ENCODE assay signal across 10 cellular contexts in the genomic region with DNA sequence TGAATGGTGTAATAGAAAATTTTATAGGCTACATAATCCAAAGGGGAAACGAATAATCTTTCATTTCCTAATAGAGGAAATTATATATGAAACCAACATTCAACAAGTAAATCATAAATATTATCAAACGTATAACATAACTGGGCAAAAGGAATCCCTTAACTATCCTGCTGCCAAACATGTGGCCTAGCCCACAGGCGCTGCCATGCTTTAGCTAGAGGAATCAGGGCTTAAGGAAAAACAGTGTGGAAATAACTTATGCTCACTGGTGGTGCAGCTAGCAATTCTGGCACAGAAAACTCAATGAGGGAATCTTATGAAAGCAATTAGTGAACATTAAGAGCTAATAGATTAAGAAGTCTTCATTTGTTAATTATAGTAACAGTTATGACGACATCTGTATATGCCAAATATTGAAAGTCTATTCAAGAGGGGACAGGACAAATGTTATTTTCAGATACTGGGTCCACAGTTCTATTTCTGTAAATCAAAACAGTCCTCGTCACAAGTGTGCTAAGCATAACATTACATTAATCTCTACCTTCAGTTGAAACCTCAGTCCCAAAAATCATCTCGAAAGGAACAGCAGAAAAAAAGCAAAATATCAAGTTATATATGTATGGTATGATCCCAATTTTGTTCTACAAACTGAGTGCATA.
DNase-seq lines count a peak whose midpoint lies in the region; ATAC-seq, FAIRE-seq and TF ChIP-seq lines count a peak whose summit lies in the region.
"Had no signal": no experiment of that assay in that cellular context is flagged by ENCODE, and none has a peak within 500 bp of the region (broad histone marks: within the 10 kb centered on the region; RNA-seq: fewer than 3 reads in every experiment).

No MANE protein-coding gene starts in this region.

- no peaks in the 10 kb centered on the region for H4K20me1 ChIP-seq in SK-N-SH (ENCODE audit: insufficient read depth)

- no peak overlapping the region for H2AFZ ChIP-seq in SK-N-SH (ENCODE audit: low read depth)

- TF ChIP-seq EP300 in A549 (IDR thresholded peaks at IDR 0.05), result no peak
- no peak for TF ChIP-seq EP300 in SK-N-SH (IDR thresholded peaks at IDR 0.05; ENCODE audit: borderline replicate concordance in 1 of 2, low read depth in 1 of 2, low read length in 1 of 2)

- no peak for TF ChIP-seq RAD21 in A549 (conservative IDR thresholded peaks at IDR 0.05 in 1 of 2, IDR thresholded peaks at IDR 0.05 in 1 of 2)
- no peak for TF ChIP-seq RAD21 in SK-N-SH (IDR thresholded peaks at IDR 0.05; ENCODE audit: low read length)

- peaks cover 44% of the 10 kb centered on the region for H3K4me1 ChIP-seq in A549
- peaks cover 13 to 44% of the 10 kb centered on the region in 2 experiments for H3K4me1 ChIP-seq in SK-N-SH (ENCODE audit: control insufficient read depth in 1 of 2, insufficient read depth in 2 of 2, low read depth in 1 of 2, low read length in 1 of 2)

- H3K79me2 ChIP-seq in SK-N-SH (ENCODE audit: insufficient read depth), result peaks cover 88% of the 10 kb centered on the region

- H3F3A ChIP-seq in SK-N-SH (replicated peaks; ENCODE audit: insufficient read depth), result peaks cover 63% of the 10 kb centered on the region

- H3K4me3 ChIP-seq in A549, result no peak overlapping the region
- H3K4me3 ChIP-seq in SK-N-SH (ENCODE audit: low read depth in 2 of 2, low read length in 1 of 2), result peak overlapping the region in 1 of 2 experiments; percentile 23; a peak in 2 of 4 replicates
- peak overlapping the region; percentile 19 for H3K4me3 ChIP-seq in fibroblast of mammary gland (ENCODE audit: control insufficient read depth, low read depth, low read length)

- peak overlapping the region; percentile 63; the same call in 1 of the 2 replicates for H3K9ac ChIP-seq in SK-N-SH

- FAIRE-seq in A549 (lab: Jason Lieb, UNC), result no peak

- peak overlapping the region; percentile 95 to 100 (median 98) for H3K27ac Mint-ChIP-seq in nephron
- H3K27ac Mint-ChIP-seq in activated CD8-positive, alpha-beta memory T cell treated with anti-CD3 and anti-CD28 coated beads, Interleukin-2, amount 10 ng/mL, durations not matched to agents 7 days and 5 days, result no peak overlapping the region

- peaks cover 3% of the 10 kb centered on the region for H3K27me3 Mint-ChIP-seq in nephron (ENCODE audit: low read depth)
- peaks cover 4% of the 10 kb centered on the region for H3K27me3 Mint-ChIP-seq in activated CD8-positive, alpha-beta memory T cell treated with anti-CD3 and anti-CD28 coated beads, Interleukin-2, amount 10 ng/mL, durations not matched to agents 7 days and 5 days

- CTCF ChIA-PET in A549 (lab: Yijun Ruan, JAX) (interaction anchor here (1.5 to 1.9 kb wide), 2 partner anchors 10 to 164 kb away, joined by 3 to 4 read pairs; no protein-coding TSS in a partner anchor), SK-N-SH (lab: Yijun Ruan, JAX) (no interaction called here)
- CTCF ChIA-PET in activated CD8-positive, alpha-beta memory T cell treated with anti-CD3 and anti-CD28 coated beads, Interleukin-2, amount 10 ng/mL, durations not matched to agents 7 days and 5 days (lab: Charles Lee), result no interaction called here

- peak overlapping the region; percentile 42 to 67; a peak in 3 of 6 replicates for H3K27ac ChIP-seq in A549
- H3K27ac ChIP-seq in SK-N-SH (ENCODE audit: low read depth in 2 of 2, low read length in 1 of 2), result peak overlapping the region; percentile 88 to 97; a peak in 3 of 4 replicates

- peaks cover 27% of the 10 kb centered on the region for H3K36me3 Mint-ChIP-seq in nephron (ENCODE audit: low read depth)
- H3K36me3 Mint-ChIP-seq in activated CD8-positive, alpha-beta memory T cell treated with anti-CD3 and anti-CD28 coated beads, Interleukin-2, amount 10 ng/mL, durations not matched to agents 7 days and 5 days, result no peaks in the 10 kb centered on the region

- no peak for TF ChIP-seq POLR2A in A549 (IDR thresholded peaks at IDR 0.05; ENCODE audit: low read length)

- H3K36me3 ChIP-seq in SK-N-SH (replicated peaks in 1 of 2; ENCODE audit: control insufficient read depth in 1 of 2, insufficient read depth in 2 of 2, low read length in 1 of 2), result peaks cover 0 to 20% of the 10 kb centered on the region in 2 experiments

- WGBS in A549 (ENCODE audit: missing lambda C conversion rate), result 86% methylated on average over 6 of the region's 6 CpGs
- WGBS in SK-N-SH (ENCODE audit: low lambda C conversion rate), result 60% methylated on average over 6 of the region's 6 CpGs

- TF ChIP-seq CTCF in A549 (IDR thresholded peaks at IDR 0.05) (no peak), SK-N-SH (IDR thresholded peaks at IDR 0.05) (no peak), fibroblast of mammary gland (conservative IDR thresholded peaks at IDR 0.05; ENCODE audit: control insufficient read depth, insufficient read depth, low read depth, low read length) (no peak), nephron (IDR thresholded peaks at IDR 0.05; ENCODE audit: unreplicated experiment in 3 of 3) (no peak)

- peak overlapping the region; percentile 13 for H3K4me2 ChIP-seq in A549
- peak overlapping the region; percentile 77 for H3K4me2 ChIP-seq in SK-N-SH

- H3K9me3 ChIP-seq in A549 (no peaks in the 10 kb centered on the region), SK-N-SH (no peaks in the 10 kb centered on the region)

- no peaks in the 10 kb centered on the region for H3K27me3 ChIP-seq in SK-N-SH (ENCODE audit: insufficient read depth)

- H3K9me3 Mint-ChIP-seq in nephron, result peaks cover 3% of the 10 kb centered on the region
- no peaks in the 10 kb centered on the region for H3K9me3 Mint-ChIP-seq in activated CD8-positive, alpha-beta memory T cell treated with anti-CD3 and anti-CD28 coated beads, Interleukin-2, amount 10 ng/mL, durations not matched to agents 7 days and 5 days (ENCODE audit: low read depth)

- peak overlapping the region in 1 of 3 experiments; percentile 44 for H3K4me3 Mint-ChIP-seq in nephron
- no peak overlapping the region for H3K4me3 Mint-ChIP-seq in activated CD8-positive, alpha-beta memory T cell treated with anti-CD3 and anti-CD28 coated beads, Interleukin-2, amount 10 ng/mL, durations not matched to agents 7 days and 5 days

- no peaks in the 10 kb centered on the region for H3K9me2 ChIP-seq in SK-N-SH

- DNase-seq in A549 (ENCODE audit: low read depth in 1 of 2, low spot score in 1 of 2), result no peak
- no peak for DNase-seq in SK-N-SH
- peak; percentile 52 for DNase-seq in fibroblast of mammary gland (ENCODE audit: low read depth)
- no peak for DNase-seq in globus pallidus (ENCODE audit: low spot score)
- DNase-seq in activated gamma-delta T cell (lab: John Stamatoyannopoulos, UW), result no peak
- DNase-seq in activated CD8-positive, alpha-beta memory T cell treated with anti-CD3 and anti-CD28 coated beads, Interleukin-2, amount 10 ng/mL, durations not matched to agents 7 days and 5 days, result no peak
- DNase-seq in cerebellar nuclear complex (lab: John Stamatoyannopoulos, UW), result no peak
- DNase-seq: activated CD4-positive, alpha-beta T cell treated with anti-CD3 and anti-CD28 coated beads for 4 hours; NCI-H1048 had no signal

- POLR2A ChIA-PET in A549 (lab: Yijun Ruan, JAX) (no interaction called here), SK-N-SH (lab: Yijun Ruan, JAX) (no interaction called here)

- ATAC-seq in A549, result no peak
- no peak for ATAC-seq in activated CD8-positive, alpha-beta memory T cell treated with anti-CD3 and anti-CD28 coated beads, Interleukin-2, amount 10 ng/mL, durations not matched to agents 7 days and 5 days

- peaks cover 66% of the 10 kb centered on the region for H3K4me1 Mint-ChIP-seq in nephron
- no peaks in the 10 kb centered on the region for H3K4me1 Mint-ChIP-seq in activated CD8-positive, alpha-beta memory T cell treated with anti-CD3 and anti-CD28 coated beads, Interleukin-2, amount 10 ng/mL, durations not matched to agents 7 days and 5 days

TF ChIP-seq in A549, 52 proteins besides CTCF, POLR2A, EP300 and RAD21 (continues in another document):
- TF ChIP-seq RFX5 (IDR thresholded peaks at IDR 0.05), result no peak
- no peak for TF ChIP-seq PHF8 (IDR thresholded peaks at IDR 0.05; ENCODE audit: borderline replicate concordance, low read depth)
- no peak for TF ChIP-seq SREBF2 (IDR thresholded peaks at IDR 0.05)
- no peak for TF ChIP-seq KDM1A (IDR thresholded peaks at IDR 0.05; ENCODE audit: low read depth)
- TF ChIP-seq ZNF302 (CRISPR knock-in tag; IDR thresholded peaks at IDR 0.05), result no peak

TF ChIP-seq in SK-N-SH, 30 proteins besides CTCF, POLR2A, EP300 and RAD21:
- no peak for TF ChIP-seq SMC3 (IDR thresholded peaks at IDR 0.05; ENCODE audit: low read depth, low read length)
